Comparison of ENCODE assay signal across 12 cellular contexts in the genomic region with DNA sequence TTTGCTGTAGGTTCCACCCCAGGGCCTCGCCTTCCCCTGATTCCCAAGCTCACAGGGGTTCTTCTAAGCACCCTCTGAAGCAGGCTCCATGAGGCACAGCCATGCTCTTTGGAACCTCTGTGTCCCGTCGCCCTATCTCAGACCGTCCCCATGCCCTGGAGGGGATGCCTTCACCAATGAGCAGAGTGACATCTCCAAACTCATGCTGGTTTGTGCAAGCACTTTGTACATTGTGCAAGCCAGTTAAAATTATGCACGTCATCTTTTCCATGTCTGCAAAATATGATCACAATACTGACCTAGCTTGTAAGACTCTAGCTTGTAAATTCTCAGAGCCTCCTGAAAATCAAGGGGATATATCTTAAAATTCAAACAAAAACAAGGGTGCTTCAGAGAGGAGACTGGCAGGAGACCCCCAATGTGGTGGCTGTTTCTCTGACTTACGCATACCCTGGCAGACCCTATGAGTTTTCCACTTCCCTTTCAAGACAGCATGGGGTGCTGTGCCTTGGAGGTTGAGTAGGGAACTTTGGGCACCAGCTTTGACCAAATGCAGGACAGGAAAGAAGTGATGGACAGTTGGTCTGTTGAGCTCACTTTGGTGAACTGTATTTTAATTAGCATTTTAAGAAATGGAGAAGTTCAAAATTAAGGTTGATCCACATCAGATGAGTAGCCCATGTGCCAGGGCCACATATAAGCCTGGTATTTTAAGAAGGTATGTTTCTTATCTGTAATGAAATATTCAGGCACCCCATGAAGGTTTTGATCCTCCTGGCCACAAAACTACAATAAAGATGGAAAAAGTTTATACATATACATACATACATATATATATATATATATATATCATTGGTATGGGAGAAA. TPM values are rescaled to one million over a fixed set of nuclear protein-coding genes. Genes with fewer than 3 reads are reported as not detected.
A peak's percentile ranks its signal among the peaks of the same experiment; 100 is the strongest.
DNase-seq lines count a peak whose midpoint lies in the region; ATAC-seq and TF ChIP-seq lines count a peak whose summit lies in the region.
"Had no signal": no experiment of that assay in that cellular context is flagged by ENCODE, and none has a peak within 500 bp of the region (broad histone marks: within the 10 kb centered on the region; RNA-seq: fewer than 3 reads in every experiment).

No MANE protein-coding gene starts in this region.

- ATAC-seq in activated CD8-positive, alpha-beta memory T cell treated with anti-CD3 and anti-CD28 coated beads, Interleukin-2, amount 10 ng/mL, durations not matched to agents 7 days and 5 days = no peak
- ATAC-seq in naive thymus-derived CD4-positive, alpha-beta T cell = peak; percentile 70
- ATAC-seq in upper lobe of right lung = peak; percentile 57
- no peak for ATAC-seq in HG03025 (IDR thresholded peaks at IDR 0.05; ENCODE audit: low FRiP score, unreplicated experiment)

- no peak for DNase-seq in activated CD8-positive, alpha-beta memory T cell treated with anti-CD3 and anti-CD28 coated beads, Interleukin-2, amount 10 ng/mL, durations not matched to agents 7 days and 5 days
- no peak for DNase-seq in activated CD8-positive, alpha-beta memory T cell treated with anti-CD3 and anti-CD28 coated beads for 24 hours
- peak in 1 of 7 donors; percentile 14 for DNase-seq in adrenal gland
- no peak for DNase-seq in naive thymus-derived CD4-positive, alpha-beta T cell
- no peak for DNase-seq in upper lobe of right lung
- no peak for DNase-seq in NCI-H774 (lab: John Stamatoyannopoulos, UW)
- no peak for DNase-seq in LoVo (ENCODE audit: low spot score)
- DNase-seq: NCI-H1694 treated with DMSO at 0.1 percent for 48 hours had no signal

- H3K27me3 ChIP-seq in adrenal gland (no peaks in the 10 kb centered on the region), upper lobe of right lung (no peaks in the 10 kb centered on the region)
- no peaks in the 10 kb centered on the region for H3K27me3 ChIP-seq in naive thymus-derived CD4-positive, alpha-beta T cell (ENCODE audit: control insufficient read depth in 2 of 2, insufficient read depth in 2 of 2, low read length in 2 of 2)

- 81 to 86% (median 84%) methylated on average over 6 of the region's 6 CpGs for WGBS in adrenal gland, 4 donors

- peaks cover 22% of the 10 kb centered on the region for H3K4me1 Mint-ChIP-seq in activated CD8-positive, alpha-beta memory T cell treated with anti-CD3 and anti-CD28 coated beads, Interleukin-2, amount 10 ng/mL, durations not matched to agents 7 days and 5 days
- H3K4me1 Mint-ChIP-seq in naive thymus-derived CD4-positive, alpha-beta T cell = peaks cover 16 to 26% (median 19%) of the 10 kb centered on the region in 7 donors

- POLR2A ChIA-PET in naive thymus-derived CD4-positive, alpha-beta T cell (lab: Charles Lee) = no interaction called here

- TF ChIP-seq CTCF in adrenal gland (IDR thresholded peaks at IDR 0.05) = no peak
- TF ChIP-seq CTCF in upper lobe of right lung (IDR thresholded peaks at IDR 0.05) = no peak

- H3K27ac Mint-ChIP-seq in activated CD8-positive, alpha-beta memory T cell treated with anti-CD3 and anti-CD28 coated beads, Interleukin-2, amount 10 ng/mL, durations not matched to agents 7 days and 5 days = peak overlapping the region; percentile 66
- H3K27ac Mint-ChIP-seq in naive thymus-derived CD4-positive, alpha-beta T cell = peak overlapping the region in 3 of 9 donors; percentile 38 to 65 (median 40)
- H3K27ac Mint-ChIP-seq: progenitor cell of endocrine pancreas; T-helper 1 cell treated with Interleukin-12 subunit alpha and Interleukin-12 subunit beta and Interleukin-4 antibody, amounts not matched to agents 30 μg/mL and 1 μg/mL, for 36 hours had no signal

- peaks cover 0 to 3% (median 0%) of the 10 kb centered on the region in 3 donors for H3K9me3 ChIP-seq in adrenal gland (replicated peaks in 1 of 3)
- H3K9me3 ChIP-seq in naive thymus-derived CD4-positive, alpha-beta T cell (ENCODE audit: control insufficient read depth in 2 of 3, low read length in 3 of 3) = no peaks in the 10 kb centered on the region
- no peaks in the 10 kb centered on the region for H3K9me3 ChIP-seq in upper lobe of right lung

- no peaks in the 10 kb centered on the region for H3K27me3 Mint-ChIP-seq in activated CD8-positive, alpha-beta memory T cell treated with anti-CD3 and anti-CD28 coated beads, Interleukin-2, amount 10 ng/mL, durations not matched to agents 7 days and 5 days
- no peaks in the 10 kb centered on the region for H3K27me3 Mint-ChIP-seq in naive thymus-derived CD4-positive, alpha-beta T cell
- H3K27me3 Mint-ChIP-seq: progenitor cell of endocrine pancreas had no signal

- H3K4me1 ChIP-seq in adrenal gland (replicated peaks in 1 of 2) = peaks cover 6 to 59% of the 10 kb centered on the region in 2 donors
- H3K4me1 ChIP-seq in naive thymus-derived CD4-positive, alpha-beta T cell (ENCODE audit: control insufficient read depth in 2 of 2, insufficient read depth in 2 of 2, low read length in 2 of 2) = peaks cover 3 to 9% of the 10 kb centered on the region in 2 donors
- H3K4me1 ChIP-seq in upper lobe of right lung = peaks cover 19% of the 10 kb centered on the region

- H3K27ac ChIP-seq in adrenal gland = peak overlapping the region in 4 of 5 donors; percentile 26 to 87 (median 52)
- no peak overlapping the region for H3K27ac ChIP-seq in naive thymus-derived CD4-positive, alpha-beta T cell (ENCODE audit: low read depth, low read length)
- peak overlapping the region; percentile 67 for H3K27ac ChIP-seq in upper lobe of right lung
- H3K27ac ChIP-seq: 22Rv1 had no signal

- peaks cover 0 to 19% of the 10 kb centered on the region in 2 donors for H3K36me3 ChIP-seq in adrenal gland (replicated peaks in 1 of 2)
- H3K36me3 ChIP-seq in naive thymus-derived CD4-positive, alpha-beta T cell (ENCODE audit: control insufficient read depth in 2 of 3, insufficient read depth in 3 of 3, low read length in 3 of 3) = no peaks in the 10 kb centered on the region
- H3K36me3 ChIP-seq in upper lobe of right lung = peaks cover 33% of the 10 kb centered on the region

- intact Hi-C loops in adrenal gland (cut with DNase I) (no loop called here), upper lobe of right lung (cut with DNase I) (no loop called here)
- intact Hi-C loops in naive thymus-derived CD4-positive, alpha-beta T cell (cut with micrococcal nuclease) = no loop called here

- H3K9me3 Mint-ChIP-seq in activated CD8-positive, alpha-beta memory T cell treated with anti-CD3 and anti-CD28 coated beads, Interleukin-2, amount 10 ng/mL, durations not matched to agents 7 days and 5 days (ENCODE audit: low read depth) = no peaks in the 10 kb centered on the region
- H3K9me3 Mint-ChIP-seq in naive thymus-derived CD4-positive, alpha-beta T cell = peaks cover 0 to 1% (median 0%) of the 10 kb centered on the region in 11 donors
- H3K9me3 Mint-ChIP-seq: T-helper 1 cell treated with Interleukin-12 subunit alpha and Interleukin-12 subunit beta and Interleukin-4 antibody, amounts not matched to agents 30 μg/mL and 1 μg/mL, for 36 hours had no signal

- H3K4me3 Mint-ChIP-seq in activated CD8-positive, alpha-beta memory T cell treated with anti-CD3 and anti-CD28 coated beads, Interleukin-2, amount 10 ng/mL, durations not matched to agents 7 days and 5 days = no peak overlapping the region
- no peak overlapping the region for H3K4me3 Mint-ChIP-seq in naive thymus-derived CD4-positive, alpha-beta T cell
- H3K4me3 Mint-ChIP-seq: T-helper 1 cell treated with Interleukin-12 subunit alpha and Interleukin-12 subunit beta and Interleukin-4 antibody, amounts not matched to agents 30 μg/mL and 1 μg/mL, for 36 hours had no signal

- H3K36me3 Mint-ChIP-seq in activated CD8-positive, alpha-beta memory T cell treated with anti-CD3 and anti-CD28 coated beads, Interleukin-2, amount 10 ng/mL, durations not matched to agents 7 days and 5 days = peaks cover 10% of the 10 kb centered on the region
- peaks cover 3 to 33% (median 14%) of the 10 kb centered on the region in 5 donors for H3K36me3 Mint-ChIP-seq in naive thymus-derived CD4-positive, alpha-beta T cell

- CTCF ChIA-PET in activated CD8-positive, alpha-beta memory T cell treated with anti-CD3 and anti-CD28 coated beads, Interleukin-2, amount 10 ng/mL, durations not matched to agents 7 days and 5 days (lab: Charles Lee) = interaction anchor here (0.9 to 1.3 kb wide), 5 partner anchors 18 to 278 kb away, joined by 3 to 6 read pairs (median 3); no protein-coding TSS in a partner anchor
- CTCF ChIA-PET in naive thymus-derived CD4-positive, alpha-beta T cell (lab: Charles Lee) = no interaction called here

- TF ChIP-seq POLR2A in adrenal gland (IDR thresholded peaks at IDR 0.05) = no peak

- no peak overlapping the region for H3K4me3 ChIP-seq in adrenal gland
- H3K4me3 ChIP-seq in naive thymus-derived CD4-positive, alpha-beta T cell (ENCODE audit: low read length) = no peak overlapping the region
- H3K4me3 ChIP-seq in upper lobe of right lung = no peak overlapping the region

RNA-seq across cellular contexts. Expression of a gene that starts 46.2 kb away (rescaled TPM):
- total RNA-seq in activated CD8-positive, alpha-beta memory T cell treated with anti-CD3 and anti-CD28 coated beads, Interleukin-2, amount 10 ng/mL, durations not matched to agents 7 days and 5 days = 10 to 100 TPM; 39.2 to 45.2 TPM
- total RNA-seq in adrenal gland (10 to 100 TPM; 13.0 to 37.9 (median 23.2) TPM), upper lobe of right lung (60.5 TPM)
- polyA plus RNA-seq in adrenal gland = 10 to 100 TPM in 1 of 3 donors, 1 to 10 TPM in 2; 3.6 to 19.9 (median 4.8) TPM
- 10 to 100 TPM in 4 of 5 experiments, 1 to 10 TPM in 1; 8.9 to 33.2 (median 17.8) TPM for total RNA-seq in naive thymus-derived CD4-positive, alpha-beta T cell
- 1 to 10 TPM; 1.2 to 1.3 TPM for polyA plus RNA-seq in naive thymus-derived CD4-positive, alpha-beta T cell

Comparison
In these comparisons a context has a peak if more than half of its experiments do, and no peak if none do; other contexts are left out.
1. ATAC-seq: peak in naive thymus-derived CD4-positive, alpha-beta T cell (single experiment) and upper lobe of right lung (single experiment); none in activated CD8-positive, alpha-beta memory T cell treated with anti-CD3 and anti-CD28 coated beads, Interleukin-2, amount 10 ng/mL, durations not matched to agents 7 days and 5 days (single experiment) and HG03025 (single experiment).